1 cellular context compared by ENCODE assay signal in genomic region chr16:70579648-70580630, GRCh38.
TF ChIP-seq lines count a peak whose summit lies in the region.

No MANE protein-coding gene starts in this region.

TF ChIP-seq in HepG2, 621 proteins besides CTCF, POLR2A, EP300 and RAD21 (continued from another document):
- TF ChIP-seq SNAPC4 (CRISPR knock-in tag; IDR thresholded peaks at IDR 0.05) (no peak), ERF (CRISPR knock-in tag; IDR thresholded peaks at IDR 0.05) (0 out of 2 replicates have a peak, but pooled peaks have one; percentile 32), ZNF234 (CRISPR knock-in tag; conservative IDR thresholded peaks at IDR 0.05) (no peak), CC2D1A (CRISPR knock-in tag; IDR thresholded peaks at IDR 0.05) (no peak), ZNF562 (CRISPR knock-in tag; IDR thresholded peaks at IDR 0.05; ENCODE audit: borderline replicate concordance) (no peak), LRRFIP1 (CRISPR knock-in tag; conservative IDR thresholded peaks at IDR 0.05) (no peak), FOXA1 (IDR thresholded peaks at IDR 0.05) (no peak), FOXA1 (CRISPR knock-in tag; IDR thresholded peaks at IDR 0.05) (no peak), CBX5 (CRISPR knock-in tag; IDR thresholded peaks at IDR 0.05; ENCODE audit: borderline replicate concordance) (no peak), DMAP1 (CRISPR knock-in tag; IDR thresholded peaks at IDR 0.05) (no peak; the same call in 1 of the 2 replicates), AHR (CRISPR knock-in tag; IDR thresholded peaks at IDR 0.05) (no peak), HMGXB4 (CRISPR knock-in tag; IDR thresholded peaks at IDR 0.05; ENCODE audit: borderline replicate concordance in 1 of 2, low read depth in 1 of 2) (0 out of 4 replicates have a peak, but pooled peaks of 1 of the 2 experiments have one; percentile 42), KDM2A (CRISPR knock-in tag; IDR thresholded peaks at IDR 0.05; ENCODE audit: borderline replicate concordance, low read depth) (peak; percentile 35; the same call in 1 of the 2 replicates), JARID2 (CRISPR knock-in tag; IDR thresholded peaks at IDR 0.05; ENCODE audit: insufficient replicate concordance) (no peak), ZNF18 (CRISPR knock-in tag; IDR thresholded peaks at IDR 0.05; ENCODE audit: insufficient replicate concordance) (no peak), MEIS2 (CRISPR knock-in tag; IDR thresholded peaks at IDR 0.05) (no peak), ZNF136 (CRISPR knock-in tag; IDR thresholded peaks at IDR 0.05; ENCODE audit: low read depth) (no peak), MAFG (CRISPR knock-in tag; IDR thresholded peaks at IDR 0.05) (no peak), STAT5B (CRISPR knock-in tag; IDR thresholded peaks at IDR 0.05) (no peak), ZNF670 (CRISPR knock-in tag; IDR thresholded peaks at IDR 0.05; ENCODE audit: borderline replicate concordance) (no peak)
